Comparison of ENCODE assay signal across 35 cellular contexts in the genomic region with DNA sequence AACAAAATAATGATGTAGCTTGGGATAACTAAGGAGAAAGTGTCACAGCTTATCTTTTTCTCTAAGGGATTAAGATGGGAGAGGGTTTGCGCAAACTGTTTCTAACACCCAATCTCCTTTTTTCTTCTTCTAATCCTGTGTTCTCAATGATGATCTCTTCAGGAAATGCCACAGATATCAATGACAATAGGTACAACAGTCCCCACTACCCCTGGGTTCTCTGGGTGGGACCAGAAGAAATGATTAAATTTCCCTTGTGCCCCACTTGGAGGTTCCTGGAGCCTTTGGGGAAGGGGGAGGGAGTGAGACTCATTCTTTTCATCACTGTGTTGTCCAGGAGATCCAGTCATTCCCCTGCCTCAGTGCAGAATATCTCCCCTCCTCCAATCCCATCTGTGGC. TPM values are rescaled to one million over a fixed set of nuclear protein-coding genes. Genes with fewer than 3 reads are reported as not detected.
"Had no signal": no experiment of that assay in that cellular context is flagged by ENCODE, and none has a peak within 500 bp of the region (broad histone marks: within the 10 kb centered on the region; RNA-seq: fewer than 3 reads in every experiment).

No MANE protein-coding gene starts in this region.

- H3K27ac ChIP-seq: KMS-11 had no signal

- H3K36me3 ChIP-seq: MG63 had no signal

- H3K9me3 ChIP-seq: MG63 had no signal

- H3K4me2 ChIP-seq: KMS-11 had no signal

- H3K4me3 ChIP-seq: MG63 had no signal

- DNase-seq: Karpas-422, Kasumi-1, MG63, MM.1S, MV-4-11, NCI-H1048, NCI-H1092, NCI-H1092 treated with DMSO at 0.1 percent for 48 hours, NCI-H1105, NCI-H1105 treated with DMSO at 0.1 percent for 48 hours, NCI-H1417, NCI-H1417 treated with DMSO at 0.1 percent for 48 hours, NCI-H1436, NCI-H1436 treated with DMSO at 0.1 percent for 48 hours, NCI-H146, NCI-H1694, NCI-H1694 treated with DMSO at 0.1 percent for 48 hours, NCI-H187, NCI-H187 treated with DMSO at 0.1 percent for 48 hours, NCI-H1930, NCI-H2029, NCI-H2029 treated with DMSO at 0.1 percent for 48 hours, NCI-H2081, NCI-H2081 treated with DMSO at 0.1 percent for 48 hours, NCI-H2107, NCI-H2171, NCI-H2171 treated with DMSO at 0.1 percent for 48 hours, NCI-H2227 treated with DMSO at 0.1 percent for 48 hours, NCI-H226, NCI-H345, NCI-H446, NCI-H446 treated with DMSO at 0.1 percent for 48 hours, NCI-H510A had no signal

- H3K9ac ChIP-seq: KMS-11 had no signal

RNA-seq across cellular contexts. Expression of a gene that starts 32.6 kb away (rescaled TPM):
- total RNA-seq: LHCN-M2 had no signal
